In genomic region chr7:18087031-18087686, GRCh38 we compare ENCODE assay signal across 8 cellular contexts. TPM values are rescaled to one million over a fixed set of nuclear protein-coding genes. Genes with fewer than 3 reads are reported as not detected.
DNase-seq lines count a peak whose midpoint lies in the region; ATAC-seq and TF ChIP-seq lines count a peak whose summit lies in the region.

No MANE protein-coding gene starts in this region.

- peak overlapping the region; percentile 89 for H3K4me2 ChIP-seq in neuronal stem cell (ENCODE audit: insufficient read depth, low read length, poor library complexity, severe bottlenecking)

- no peak overlapping the region for H4K91ac ChIP-seq in neuronal stem cell (ENCODE audit: low read depth, low read length, poor library complexity)

- no peak overlapping the region for H2BK5ac ChIP-seq in neuronal stem cell (ENCODE audit: low read length)

- peaks cover 3 to 4% of the 10 kb centered on the region in 2 donors for H3K9me3 ChIP-seq in neuronal stem cell (replicated peaks in 1 of 2; ENCODE audit: control insufficient read depth in 2 of 2, insufficient read depth in 1 of 2, low read depth in 1 of 2, low read length in 2 of 2)

- no CpG with 5 or more reads among the region's 36 CpGs for WGBS in neuronal stem cell (ENCODE audit: extremely low coverage in 2 of 2, insufficient read length in 2 of 2, insufficient replicate concordance in 1 of 2), 2 donors

- peaks cover 2 to 58% (median 20%) of the 10 kb centered on the region in 3 experiments for H3K27me3 ChIP-seq in neuronal stem cell (ENCODE audit: control insufficient read depth in 3 of 3, insufficient read depth in 3 of 3, low read depth in 1 of 3, low read length in 3 of 3)

- peak overlapping the region; percentile 64 for H3K4me3 ChIP-seq in fibroblast of pulmonary artery (replicated peaks; ENCODE audit: low read depth, low read length)
- peak overlapping the region; percentile 46 to 80 for H3K4me3 ChIP-seq in neuronal stem cell (ENCODE audit: low read length in 2 of 2)

- H3K4ac ChIP-seq in neuronal stem cell (ENCODE audit: low read length): no peak overlapping the region

- H3K23ac ChIP-seq in neuronal stem cell (ENCODE audit: low read depth, low read length, poor library complexity): peak overlapping the region; percentile 44

- H3K18ac ChIP-seq in neuronal stem cell (ENCODE audit: low read length): peak overlapping the region; percentile 81

- peak; percentile 49 to 58 for DNase-seq in NCI-H2081 (lab: John Stamatoyannopoulos, UW)
- no peak for DNase-seq in NCI-H2081 treated with DMSO at 0.1 percent for 48 hours (lab: John Stamatoyannopoulos, UW)
- DNase-seq in SK-N-DZ (ENCODE audit: low spot score): peak; percentile 31
- DNase-seq in fibroblast of pulmonary artery (ENCODE audit: low read depth): peak; percentile 15
- DNase-seq in neuronal stem cell (ENCODE audit: low spot score): peak; percentile 33
- no peak for DNase-seq in cortex of kidney (lab: John Stamatoyannopoulos, UW)
- no peak for DNase-seq in NCI-H1105 (lab: John Stamatoyannopoulos, UW)

- H2AK5ac ChIP-seq in neuronal stem cell (ENCODE audit: low read depth, low read length): no peak overlapping the region

- H2BK15ac ChIP-seq in neuronal stem cell (ENCODE audit: low read length): peak overlapping the region; percentile 55

- H3K14ac ChIP-seq in neuronal stem cell (ENCODE audit: low read length): no peak overlapping the region

- peak overlapping the region; percentile 96 for H2AFZ ChIP-seq in neuronal stem cell (ENCODE audit: low read length)

- TF ChIP-seq CTCF in fibroblast of pulmonary artery (IDR thresholded peaks at IDR 0.05; ENCODE audit: low read length, missing control alignments): no peak

- H3K79me1 ChIP-seq in neuronal stem cell (ENCODE audit: low read depth, low read length): peaks cover 1% of the 10 kb centered on the region

- H4K8ac ChIP-seq in neuronal stem cell (ENCODE audit: low read depth, low read length): no peak overlapping the region

- peaks cover 7 to 9% of the 10 kb centered on the region in 2 donors for H3K4me1 ChIP-seq in neuronal stem cell (ENCODE audit: control insufficient read depth in 2 of 2, insufficient read depth in 1 of 2, low read depth in 1 of 2, low read length in 2 of 2)

- no peak for ATAC-seq in GM19035 (IDR thresholded peaks at IDR 0.05; ENCODE audit: unreplicated experiment)

- H3K27ac ChIP-seq in neuronal stem cell (replicated peaks; ENCODE audit: low read length): no peak overlapping the region

- peak overlapping the region; percentile 71 for H3K9ac ChIP-seq in neuronal stem cell (ENCODE audit: low read depth, low read length, poor library complexity)

- no peaks in the 10 kb centered on the region for H3K36me3 ChIP-seq in neuronal stem cell (replicated peaks in 1 of 2; ENCODE audit: control insufficient read depth in 2 of 2, insufficient read depth in 2 of 2, low read length in 2 of 2)

- no peak overlapping the region for H2BK120ac ChIP-seq in neuronal stem cell (ENCODE audit: low read depth, low read length)

- no peak overlapping the region for H2BK12ac ChIP-seq in neuronal stem cell (ENCODE audit: low read length)

RNA-seq across cellular contexts. Expression of gene PRPS1L1, which starts 59.5 kb away (rescaled TPM):
- not detected in 2 replicates for polyA plus RNA-seq in SK-N-DZ (2014; cell fraction: cytosol; rRNA removed)
- polyA plus RNA-seq in SK-N-DZ (2014; cell fraction: nucleus; rRNA removed): not detected in 2 replicates
- polyA plus RNA-seq in neuronal stem cell (2013, experiment 1 of 2): not detected
- not detected for polyA plus RNA-seq in neuronal stem cell (2013, experiment 2 of 2)

Comparison
In these comparisons a context has a peak if more than half of its experiments do, and no peak if none do; other contexts are left out.
1. DNase-seq: peak in NCI-H2081 (2 of 2), SK-N-DZ (single experiment), fibroblast of pulmonary artery (single experiment) and neuronal stem cell (single experiment); none in NCI-H2081 treated with DMSO at 0.1 percent for 48 hours (single experiment), cortex of kidney (single experiment) and NCI-H1105 (single experiment).